28 cellular contexts compared by ENCODE assay signal in genomic region chr20:33310327-33310899, GRCh38. TPM values are rescaled to one million over a fixed set of nuclear protein-coding genes. Genes with fewer than 3 reads are reported as not detected.
DNase-seq lines count a peak whose midpoint lies in the region; ATAC-seq and TF ChIP-seq lines count a peak whose summit lies in the region.
"Had no signal": no experiment of that assay in that cellular context is flagged by ENCODE, and none has a peak within 500 bp of the region (broad histone marks: within the 10 kb centered on the region; RNA-seq: fewer than 3 reads in every experiment).

No MANE protein-coding gene starts in this region.

- 0 out of 2 replicates have a peak, but pooled peaks cover 5% of the 10 kb centered on the region for H4K20me1 ChIP-seq in Karpas-422 (ENCODE audit: insufficient read depth, low read depth, low read length)

- ATAC-seq in Panc1, result peak; percentile 60
- ATAC-seq: GM12878, GM23338 had no signal

- no peaks in the 10 kb centered on the region for H3K79me2 ChIP-seq in Karpas-422 (ENCODE audit: low read length)

- H3K4me2 ChIP-seq in Karpas-422 (ENCODE audit: low read depth, low read length, poor library complexity, severe bottlenecking), result no peak overlapping the region
- H3K4me2 ChIP-seq: GM23338, KMS-11 had no signal

- H3K9me3 ChIP-seq in Panc1 (ENCODE audit: control insufficient read depth, insufficient read depth, low read depth, low read length) (no peaks in the 10 kb centered on the region), neutrophil (no peaks in the 10 kb centered on the region), Karpas-422 (ENCODE audit: low read length) (no peaks in the 10 kb centered on the region), suprapubic skin (no peaks in the 10 kb centered on the region), thyroid gland (no peaks in the 10 kb centered on the region)
- H3K9me3 ChIP-seq: Caco-2, Peyer's patch had no signal

- H2AFZ ChIP-seq in Karpas-422 (ENCODE audit: low read length), result no peak overlapping the region
- H2AFZ ChIP-seq: GM23338 had no signal

- 85% methylated on average over 5 of the region's 6 CpGs for WGBS in suprapubic skin
- WGBS in thyroid gland, 2 donors, result 66 to 85% methylated on average over 5 to 6 of the region's 6 CpGs

- DNase-seq in AML-193 (lab: John Stamatoyannopoulos, UW) (peak; percentile 9 to 28), Panc1 (ENCODE audit: low read depth, low spot score) (no peak), glutamatergic neuron (no peak), Karpas-422 (no peak), NCI-H1436 (lab: John Stamatoyannopoulos, UW) (no peak), suprapubic skin (ENCODE audit: low spot score in 2 of 2) (no peak), thyroid gland (no peak)
- DNase-seq: C1 segment of cervical spinal cord; Caco-2; CD4-positive, alpha-beta memory T cell; DMS79; EL; GDM1; H9; HFFc6; NCI-H1092; NCI-H1417 treated with DMSO at 0.1 percent for 48 hours; NCI-H187; NCI-H2081 treated with DMSO at 0.1 percent for 48 hours; NCI-H226; NCI-H510A; Peyer's patch had no signal

- H3K36me3 ChIP-seq in Panc1 (ENCODE audit: control insufficient read depth, insufficient read depth, low read length) (no peaks in the 10 kb centered on the region), neutrophil (no peaks in the 10 kb centered on the region), Karpas-422 (ENCODE audit: insufficient read depth, low read length) (no peaks in the 10 kb centered on the region), suprapubic skin (no peaks in the 10 kb centered on the region), thyroid gland (no peaks in the 10 kb centered on the region)
- H3K36me3 ChIP-seq: Peyer's patch had no signal

- H3K27ac ChIP-seq in Panc1 (ENCODE audit: low read length) (no peak overlapping the region), neutrophil (peak overlapping the region; percentile 15), Karpas-422 (ENCODE audit: low read length) (no peak overlapping the region), suprapubic skin (no peak overlapping the region), thyroid gland (no peak overlapping the region)
- H3K27ac ChIP-seq: KMS-11, Peyer's patch had no signal

- H3K4me1 ChIP-seq in Panc1 (ENCODE audit: control insufficient read depth, insufficient read depth, low read length) (peaks cover 2% of the 10 kb centered on the region; the same call in 1 of the 2 replicates), neutrophil (ENCODE audit: control insufficient read depth in 1 of 2, insufficient read depth in 1 of 2, low read depth in 1 of 2, low read length in 1 of 2) (peaks cover 30 to 33% of the 10 kb centered on the region in 2 experiments), Karpas-422 (ENCODE audit: low read length) (peaks cover 12% of the 10 kb centered on the region), suprapubic skin (no peaks in the 10 kb centered on the region), thyroid gland (no peaks in the 10 kb centered on the region)
- H3K4me1 ChIP-seq: Caco-2, Peyer's patch had no signal

- no peak overlapping the region for H3K9ac ChIP-seq in Karpas-422 (ENCODE audit: low read length)
- H3K9ac ChIP-seq: KMS-11 had no signal

- TF ChIP-seq CTCF in Panc1 (IDR thresholded peaks at IDR 0.05), result no peak
- no peak for TF ChIP-seq CTCF in glutamatergic neuron (IDR thresholded peaks at IDR 0.05; ENCODE audit: partially characterized antibody, unreplicated experiment)
- TF ChIP-seq CTCF in neutrophil (IDR thresholded peaks at IDR 0.05), result no peak
- no peak for TF ChIP-seq CTCF in suprapubic skin (IDR thresholded peaks at IDR 0.05)
- no peak for TF ChIP-seq CTCF in thyroid gland (IDR thresholded peaks at IDR 0.05)

- H3K4me1 Mint-ChIP-seq in glutamatergic neuron (ENCODE audit: low read depth, unreplicated experiment), result peaks cover 14% of the 10 kb centered on the region
- H3K4me1 Mint-ChIP-seq: GM23338, IgD-negative memory B cell had no signal

- no peak for TF ChIP-seq EP300 in suprapubic skin (IDR thresholded peaks at IDR 0.05)

- H3K4me3 ChIP-seq in Panc1 (ENCODE audit: low read depth in 2 of 2, low read length in 2 of 2) (no peak overlapping the region), neutrophil (ENCODE audit: low read depth in 1 of 2, low read length in 1 of 2) (no peak overlapping the region), Karpas-422 (ENCODE audit: low read length) (no peak overlapping the region), suprapubic skin (no peak overlapping the region), thyroid gland (replicated peaks in 1 of 3) (no peak overlapping the region)
- H3K4me3 ChIP-seq: GM12878, GM23338, Peyer's patch had no signal

- no peaks in the 10 kb centered on the region for H3K9me2 ChIP-seq in Karpas-422 (replicated peaks; ENCODE audit: insufficient read depth, low read length)

- POLR2A ChIA-PET in Panc1 (lab: Charles Lee), result no interaction called here

- H3K36me3 Mint-ChIP-seq in glutamatergic neuron (ENCODE audit: unreplicated experiment), result peaks cover 4% of the 10 kb centered on the region
- H3K36me3 Mint-ChIP-seq: CD4-positive, alpha-beta memory T cell had no signal

- CTCF ChIA-PET in Panc1 (lab: Charles Lee), result no interaction called here

- intact Hi-C loops in Panc1 (cut with micrococcal nuclease; ENCODE audit: unreplicated experiment), result no loop called here
- intact Hi-C loops in thyroid gland (cut with DNase I), result no loop called here

- no peaks in the 10 kb centered on the region for H3K27me3 ChIP-seq in Panc1 (ENCODE audit: control insufficient read depth, insufficient read depth, low read length)
- no peaks in the 10 kb centered on the region for H3K27me3 ChIP-seq in neutrophil
- no peaks in the 10 kb centered on the region for H3K27me3 ChIP-seq in Karpas-422 (ENCODE audit: low read length)
- no peaks in the 10 kb centered on the region for H3K27me3 ChIP-seq in suprapubic skin
- no peaks in the 10 kb centered on the region for H3K27me3 ChIP-seq in thyroid gland
- H3K27me3 ChIP-seq: Peyer's patch had no signal

- BruUV-seq in Panc1 (replicated peaks; lab: Mats Ljungman, UMichigan), result no TSS peak

- in situ Hi-C loops in Panc1 (cut with HindIII; ENCODE audit: low pct_unique_long_range_greater_than_20kb, low sequenced_read_pairs), result no loop called here

- H3K27ac Mint-ChIP-seq in glutamatergic neuron (ENCODE audit: unreplicated experiment), result peak overlapping the region; percentile 41
- H3K27ac Mint-ChIP-seq: CD4-positive, alpha-beta memory T cell; GM23338; HFFc6 had no signal

- peaks cover 11% of the 10 kb centered on the region for H3K9me3 Mint-ChIP-seq in glutamatergic neuron (ENCODE audit: unreplicated experiment)
- H3K9me3 Mint-ChIP-seq: CD4-positive, alpha-beta memory T cell; GM23338; HFFc6; IgD-negative memory B cell had no signal

- H3K27me3 Mint-ChIP-seq in glutamatergic neuron (ENCODE audit: unreplicated experiment), result peaks cover 2% of the 10 kb centered on the region

- H3K4me3 Mint-ChIP-seq in glutamatergic neuron (ENCODE audit: unreplicated experiment), result no peak overlapping the region
- H3K4me3 Mint-ChIP-seq: CD4-positive, alpha-beta memory T cell; GM23338; H9; HFFc6; IgD-negative memory B cell had no signal

- TF ChIP-seq POLR2A in suprapubic skin (IDR thresholded peaks at IDR 0.05) (no peak), thyroid gland (IDR thresholded peaks at IDR 0.05) (no peak)

RNA-seq across cellular contexts. Expression of gene BPIFB1, which starts 27.4 kb away (rescaled TPM):
- 0.10 TPM for total RNA-seq in Panc1 (2021; ENCODE audit: unreplicated experiment)
- not detected for polyA plus RNA-seq in Panc1 (2012; ENCODE audit: insufficient read length)
- not detected for total RNA-seq in glutamatergic neuron (ENCODE audit: unreplicated experiment)
- not detected in 2 replicates for total RNA-seq in Karpas-422 (2014; rRNA removed; shearing (Covaris generic); ENCODE audit: low replicate concordance)
- not detected for total RNA-seq in suprapubic skin
- not detected for total RNA-seq in thyroid gland
- total RNA-seq: Caco-2; CD4-positive, alpha-beta memory T cell; GM23338; H9; HFFc6; OCI-LY7; Peyer's patch had no signal
- polyA plus RNA-seq: CD4-positive, alpha-beta memory T cell; GM12878; GM23338; IgD-negative memory B cell had no signal

Comparison
In these comparisons a context has a peak if more than half of its experiments do, and no peak if none do; other contexts are left out.
1. DNase-seq: peak in AML-193 (2 of 2); none in Panc1 (single experiment), glutamatergic neuron (single experiment), Karpas-422 (single experiment), NCI-H1436 (single experiment), suprapubic skin (0 of 2) and thyroid gland (0 of 2).